ENCODE assay signal across 29 cellular contexts in genomic region chr17:32112416-32112815, GRCh38.
"Had no signal": no experiment of that assay in that cellular context is flagged by ENCODE, and none has a peak within 500 bp of the region (broad histone marks: within the 10 kb centered on the region; RNA-seq: fewer than 3 reads in every experiment).

No MANE protein-coding gene starts in this region.

- H3K27me3 Mint-ChIP-seq: activated naive CD8-positive, alpha-beta T cell treated with anti-CD3 and anti-CD28 coated beads for 36 hours; brain; natural killer cell treated with Interleukin-12 subunit alpha and Interleukin-12 subunit beta and Interleukin-15 and Interleukin-18, amount 100 ng/mL, for 72 hours had no signal

- H3K36me3 ChIP-seq: adrenal gland, cardiac muscle cell, colonic mucosa, gastrocnemius medialis, right atrium auricular region, stomach, thyroid gland, upper lobe of right lung had no signal

- H3K36me3 Mint-ChIP-seq: activated naive CD8-positive, alpha-beta T cell treated with anti-CD3 and anti-CD28 coated beads for 36 hours; brain; natural killer cell treated with Interleukin-12 subunit alpha and Interleukin-12 subunit beta and Interleukin-15 and Interleukin-18, amount 100 ng/mL, for 72 hours; stimulated activated naive B cell treated with anti-CD40 and anti-IgM and Interleukin-4, amounts not matched to agents 10 μg/mL and 1 μg/mL and 100 μg/mL, for 72 hours had no signal

- H3K4me3 Mint-ChIP-seq: activated B cell treated with CpG ODN at 0.5 μM for 24 hours; activated naive CD4-positive, alpha-beta T cell treated with anti-CD3 and anti-CD28 coated beads for 36 hours; activated naive CD8-positive, alpha-beta T cell treated with anti-CD3 and anti-CD28 coated beads for 36 hours; activated T-helper 1 cell treated with anti-CD3 and anti-CD28 coated beads, Interleukin-12 subunit alpha, Interleukin-12 subunit beta, Interleukin-2, Interleukin-4 antibody, amounts not matched to agents 30 ng/mL and 10 ng/mL and 1 ng/mL, durations not matched to agents 14 hours and 24 hours and 36 hours; brain; natural killer cell treated with Interleukin-12 subunit alpha and Interleukin-12 subunit beta and Interleukin-15 and Interleukin-18, amount 100 ng/mL, for 72 hours; stimulated activated naive B cell treated with anti-CD40 and anti-IgM and Interleukin-4, amounts not matched to agents 10 μg/mL and 1 μg/mL and 100 μg/mL, for 72 hours had no signal

- H3K4me3 ChIP-seq: adrenal gland, cardiac muscle cell, colonic mucosa, mucosa of descending colon, right atrium auricular region, stomach, thyroid gland, upper lobe of right lung had no signal

- DNase-seq: activated B cell treated with CpG ODN at 0.5 μM for 24 hours; activated CD8-positive, alpha-beta memory T cell treated with anti-CD3 and anti-CD28 coated beads, Interleukin-2, amount 50 U/mL, for 4 hours; activated effector memory CD4-positive, alpha-beta T cell treated with anti-CD3 and anti-CD28 coated beads, Interleukin-2, amount 50 U/mL, for 16 hours; activated naive CD4-positive, alpha-beta T cell treated with anti-CD3 and anti-CD28 coated beads for 36 hours; activated naive CD8-positive, alpha-beta T cell treated with anti-CD3 and anti-CD28 coated beads for 36 hours; activated T-cell treated with anti-CD3 and anti-CD28 coated beads, Interleukin-2, amount 50 U/mL, for 1 hour; aorta; cerebellar nuclear complex; colonic mucosa; effector CD8-positive, alpha-beta T cell; erythroblast; gastrocnemius medialis; glutamatergic neuron; left cardiac atrium; left ventricle myocardium superior; mucosa of descending colon; stimulated activated CD4-positive, alpha-beta T cell treated with anti-CD3 and anti-CD28 coated beads, Interleukin-15, amount 100 ng/mL, for 24 hours; stimulated activated CD4-positive, alpha-beta T cell treated with anti-CD3 and anti-CD28 coated beads, Interleukin-2, amount 100 ng/mL, for 24 hours; stimulated activated naive B cell treated with anti-CD40 and anti-IgM and Interleukin-4, amounts not matched to agents 10 μg/mL and 1 μg/mL and 100 μg/mL, for 72 hours; stomach; T1000; thyroid gland; upper lobe of right lung had no signal

- H3K27me3 ChIP-seq: adrenal gland, cardiac muscle cell, colonic mucosa, gastrocnemius medialis, right atrium auricular region, stomach, thyroid gland, upper lobe of right lung had no signal

- H3K4me1 ChIP-seq: adrenal gland, colonic mucosa, upper lobe of right lung had no signal

- ATAC-seq: gastrocnemius medialis; left cardiac atrium; left ventricle myocardium superior; mucosa of descending colon; natural killer cell treated with Interleukin-12 subunit alpha and Interleukin-12 subunit beta and Interleukin-15 and Interleukin-18, amount 100 ng/mL, for 72 hours; stimulated activated naive B cell treated with anti-CD40 and anti-IgM and Interleukin-4, amounts not matched to agents 10 μg/mL and 1 μg/mL and 100 μg/mL, for 72 hours; upper lobe of right lung had no signal

- H3K27ac Mint-ChIP-seq: activated B cell treated with CpG ODN at 0.5 μM for 24 hours; activated naive CD4-positive, alpha-beta T cell treated with anti-CD3 and anti-CD28 coated beads for 36 hours; activated naive CD8-positive, alpha-beta T cell treated with anti-CD3 and anti-CD28 coated beads for 36 hours; activated T-helper 1 cell treated with anti-CD3 and anti-CD28 coated beads, Interleukin-12 subunit alpha, Interleukin-12 subunit beta, Interleukin-2, Interleukin-4 antibody, amounts not matched to agents 30 ng/mL and 10 ng/mL and 1 ng/mL, durations not matched to agents 14 hours and 24 hours and 36 hours; natural killer cell treated with Interleukin-12 subunit alpha and Interleukin-12 subunit beta and Interleukin-15 and Interleukin-18, amount 100 ng/mL, for 72 hours; stimulated activated naive B cell treated with anti-CD40 and anti-IgM and Interleukin-4, amounts not matched to agents 10 μg/mL and 1 μg/mL and 100 μg/mL, for 72 hours had no signal

- H3K4me1 Mint-ChIP-seq: activated B cell treated with CpG ODN at 0.5 μM for 24 hours; stimulated activated naive B cell treated with anti-CD40 and anti-IgM and Interleukin-4, amounts not matched to agents 10 μg/mL and 1 μg/mL and 100 μg/mL, for 72 hours had no signal

- H3K9me3 Mint-ChIP-seq: activated B cell treated with CpG ODN at 0.5 μM for 24 hours; activated naive CD4-positive, alpha-beta T cell treated with anti-CD3 and anti-CD28 coated beads for 36 hours; activated naive CD8-positive, alpha-beta T cell treated with anti-CD3 and anti-CD28 coated beads for 36 hours; activated T-helper 1 cell treated with anti-CD3 and anti-CD28 coated beads, Interleukin-12 subunit alpha, Interleukin-12 subunit beta, Interleukin-2, Interleukin-4 antibody, amounts not matched to agents 30 ng/mL and 10 ng/mL and 1 ng/mL, durations not matched to agents 14 hours and 24 hours and 36 hours; natural killer cell treated with Interleukin-12 subunit alpha and Interleukin-12 subunit beta and Interleukin-15 and Interleukin-18, amount 100 ng/mL, for 72 hours; stimulated activated naive B cell treated with anti-CD40 and anti-IgM and Interleukin-4, amounts not matched to agents 10 μg/mL and 1 μg/mL and 100 μg/mL, for 72 hours had no signal

- H3K27ac ChIP-seq: adrenal gland, cardiac muscle cell, colonic mucosa, gastrocnemius medialis, right atrium auricular region, stomach, thyroid gland, upper lobe of right lung had no signal

- H3K9me3 ChIP-seq: adrenal gland, colonic mucosa, gastrocnemius medialis, mucosa of descending colon, right atrium auricular region, stomach, thyroid gland, upper lobe of right lung had no signal
